Comparison of ENCODE assay signal across 1 cellular context in genomic region chr6:110939429-110939828, GRCh38.
TF ChIP-seq lines count a peak whose summit lies in the region.

No MANE protein-coding gene starts in this region.

TF ChIP-seq in K562, 482 proteins besides CTCF, POLR2A, EP300 and RAD21:
- TF ChIP-seq DMBX1 (CRISPR knock-in tag; IDR thresholded peaks at IDR 0.05; ENCODE audit: borderline replicate concordance) (no peak), SMARCB1 (IDR thresholded peaks at IDR 0.05; ENCODE audit: insufficient read length, low read depth) (no peak), SMARCA4 (IDR thresholded peaks at IDR 0.05) (0 out of 2 replicates have a peak, but pooled peaks have one; percentile 39), TCF3 (CRISPR knock-in tag; IDR thresholded peaks at IDR 0.05) (peak; percentile 77), RNF2 (IDR thresholded peaks at IDR 0.05) (0 out of 2 replicates have a peak, but pooled peaks have one; percentile 36), DPF2 (IDR thresholded peaks at IDR 0.05) (peak; percentile 68; the same call in 1 of the 2 replicates), MLLT1 (IDR thresholded peaks at IDR 0.05) (no peak), MEIS2 (IDR thresholded peaks at IDR 0.05; ENCODE audit: partially characterized antibody) (peak; percentile 73), ARID1B (IDR thresholded peaks at IDR 0.05) (peak; percentile 66), PKNOX1 (IDR thresholded peaks at IDR 0.05) (peak; percentile 59; the same call in 1 of the 2 replicates), SOX6 (IDR thresholded peaks at IDR 0.05) (peak; percentile 27; the same call in 1 of the 2 replicates), EHMT2 (IDR thresholded peaks at IDR 0.05) (0 out of 2 replicates have a peak, but pooled peaks have one; percentile 0), RBM25 (IDR thresholded peaks at IDR 0.05; ENCODE audit: low read depth, low read length, severe bottlenecking) (peak; percentile 29), IRF2 (CRISPR knock-in tag; IDR thresholded peaks at IDR 0.05) (no peak), CBFA2T2 (conservative IDR thresholded peaks at IDR 0.05) (0 out of 2 replicates have a peak, but pooled peaks have one; percentile 22), EP400 (IDR thresholded peaks at IDR 0.05) (0 out of 2 replicates have a peak, but pooled peaks have one; percentile 27), GTF3C2 (IDR thresholded peaks at IDR 0.05; ENCODE audit: borderline replicate concordance, extremely low read depth, insufficient read length) (no peak), CBFA2T3 (IDR thresholded peaks at IDR 0.05) (peak; percentile 71), TAL1 (IDR thresholded peaks at IDR 0.05) (peak; percentile 46; the same call in 1 of the 2 replicates), NCOR1 (IDR thresholded peaks at IDR 0.05) (peak; percentile 31; the same call in 1 of the 2 replicates), STAT5B (CRISPR knock-in tag; IDR thresholded peaks at IDR 0.05) (no peak), PBX2 (CRISPR knock-in tag; IDR thresholded peaks at IDR 0.05; ENCODE audit: low read depth) (no peak), PBX2 (tag; conservative IDR thresholded peaks at IDR 0.05; ENCODE audit: low read depth) (peak; percentile 54; the same call in 1 of the 2 replicates)
- TF ChIP-seq, protein P1, sequence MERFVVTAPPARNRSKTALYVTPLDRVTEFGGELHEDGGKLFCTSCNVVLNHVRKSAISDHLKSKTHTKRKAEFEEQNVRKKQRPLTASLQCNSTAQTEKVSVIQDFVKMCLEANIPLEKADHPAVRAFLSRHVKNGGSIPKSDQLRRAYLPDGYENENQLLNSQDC (CRISPR knock-in tag; IDR thresholded peaks at IDR 0.05), result no peak
- TF ChIP-seq, protein P2, sequence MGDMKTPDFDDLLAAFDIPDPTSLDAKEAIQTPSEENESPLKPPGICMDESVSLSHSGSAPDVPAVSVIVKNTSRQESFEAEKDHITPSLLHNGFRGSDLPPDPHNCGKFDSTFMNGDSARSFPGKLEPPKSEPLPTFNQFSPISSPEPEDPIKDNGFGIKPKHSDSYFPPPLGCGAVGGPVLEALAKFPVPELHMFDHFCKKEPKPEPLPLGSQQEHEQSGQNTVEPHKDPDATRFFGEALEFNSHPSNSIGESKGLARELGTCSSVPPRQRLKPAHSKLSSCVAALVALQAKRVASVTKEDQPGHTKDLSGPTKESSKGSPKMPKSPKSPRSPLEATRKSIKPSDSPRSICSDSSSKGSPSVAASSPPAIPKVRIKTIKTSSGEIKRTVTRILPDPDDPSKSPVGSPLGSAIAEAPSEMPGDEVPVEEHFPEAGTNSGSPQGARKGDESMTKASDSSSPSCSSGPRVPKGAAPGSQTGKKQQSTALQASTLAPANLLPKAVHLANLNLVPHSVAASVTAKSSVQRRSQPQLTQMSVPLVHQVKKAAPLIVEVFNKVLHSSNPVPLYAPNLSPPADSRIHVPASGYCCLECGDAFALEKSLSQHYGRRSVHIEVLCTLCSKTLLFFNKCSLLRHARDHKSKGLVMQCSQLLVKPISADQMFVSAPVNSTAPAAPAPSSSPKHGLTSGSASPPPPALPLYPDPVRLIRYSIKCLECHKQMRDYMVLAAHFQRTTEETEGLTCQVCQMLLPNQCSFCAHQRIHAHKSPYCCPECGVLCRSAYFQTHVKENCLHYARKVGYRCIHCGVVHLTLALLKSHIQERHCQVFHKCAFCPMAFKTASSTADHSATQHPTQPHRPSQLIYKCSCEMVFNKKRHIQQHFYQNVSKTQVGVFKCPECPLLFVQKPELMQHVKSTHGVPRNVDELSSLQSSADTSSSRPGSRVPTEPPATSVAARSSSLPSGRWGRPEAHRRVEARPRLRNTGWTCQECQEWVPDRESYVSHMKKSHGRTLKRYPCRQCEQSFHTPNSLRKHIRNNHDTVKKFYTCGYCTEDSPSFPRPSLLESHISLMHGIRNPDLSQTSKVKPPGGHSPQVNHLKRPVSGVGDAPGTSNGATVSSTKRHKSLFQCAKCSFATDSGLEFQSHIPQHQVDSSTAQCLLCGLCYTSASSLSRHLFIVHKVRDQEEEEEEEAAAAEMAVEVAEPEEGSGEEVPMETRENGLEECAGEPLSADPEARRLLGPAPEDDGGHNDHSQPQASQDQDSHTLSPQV (IDR thresholded peaks at IDR 0.05), result peak; percentile 30
TF ChIP-seq in K562: peak in this region for 17.
